In genomic region chr13:52450793-52451116, GRCh38 we compare ENCODE assay signal across 8 cellular contexts. TPM values are rescaled to one million over a fixed set of nuclear protein-coding genes. Genes with fewer than 3 reads are reported as not detected.
A peak's percentile ranks its signal among the peaks of the same experiment; 100 is the strongest.
DNase-seq lines count a peak whose midpoint lies in the region; ATAC-seq, FAIRE-seq and TF ChIP-seq lines count a peak whose summit lies in the region.

No MANE protein-coding gene starts in this region.

- intact Hi-C loops in K562 (cut with micrococcal nuclease), result loop anchor here (2.0 to 10.0 kb wide), 4 partner anchors 104 to 456 kb away; partner anchors contain the start of genes NEK3 and SUGT1

- H2BK5ac ChIP-seq in mesendoderm (ENCODE audit: low read length), result no peak overlapping the region

- DNase-seq in activated naive CD4-positive, alpha-beta T cell treated with anti-CD3 and anti-CD28 coated beads, Interleukin-2, amount 10 ng/mL, durations not matched to agents 7 days and 5 days, result no peak
- no peak for DNase-seq in activated naive CD4-positive, alpha-beta T cell treated with anti-CD3 and anti-CD28 coated beads, Interleukin-2, amount 50 U/mL, for 72 hours (ENCODE audit: low spot score in 2 of 2)
- no peak for DNase-seq in K562 (ENCODE audit: extremely low read depth in 1 of 4, low spot score in 3 of 4)
- DNase-seq in mesendoderm, result no peak
- DNase-seq in type B pancreatic cell (ENCODE audit: extremely low spot score, unreplicated experiment), result no peak
- DNase-seq in NCI-H774 (lab: John Stamatoyannopoulos, UW), result no peak
- no peak for DNase-seq in activated CD4-positive, alpha-beta T cell treated with anti-CD3 and anti-CD28 coated beads, Interleukin-2, amount 50 U/mL, for 48 hours

- no peak overlapping the region; a peak in 1 of 4 replicates for H3K9ac ChIP-seq in K562 (ENCODE audit: insufficient read depth in 1 of 2, low read depth in 2 of 2, low read length in 2 of 2)
- peak overlapping the region; percentile 52 for H3K9ac ChIP-seq in mesendoderm (ENCODE audit: low read length)

- H3K36me3 ChIP-seq in K562 (ENCODE audit: control insufficient read depth, insufficient read depth, low read length), result peaks cover 16% of the 10 kb centered on the region; the same call in 2 of the 3 replicates
- H3K36me3 ChIP-seq in mesendoderm (ENCODE audit: control insufficient read depth, insufficient read depth, low read length), result no peaks in the 10 kb centered on the region

- BruUV-seq in K562 (replicated peaks; lab: Mats Ljungman, UMichigan), result TSS peak; percentile 1

- no peak overlapping the region for H3K56ac ChIP-seq in mesendoderm (ENCODE audit: low read length)

- H3K27ac Mint-ChIP-seq in activated naive CD4-positive, alpha-beta T cell treated with anti-CD3 and anti-CD28 coated beads, Interleukin-2, amount 10 ng/mL, durations not matched to agents 7 days and 5 days, result peak overlapping the region; percentile 87
- peak overlapping the region in 1 of 2 donors; percentile 86 for H3K27ac Mint-ChIP-seq in activated naive CD4-positive, alpha-beta T cell treated with anti-CD3 and anti-CD28 coated beads, Interleukin-2, amount 50 U/mL, for 72 hours
- H3K27ac Mint-ChIP-seq in type B pancreatic cell, result peak overlapping the region; percentile 85

- peak; percentile 76 for FAIRE-seq in K562 (lab: Jason Lieb, UNC)

- no peak overlapping the region for H4K5ac ChIP-seq in mesendoderm (ENCODE audit: low read length)

- H3K4me3 Mint-ChIP-seq in activated naive CD4-positive, alpha-beta T cell treated with anti-CD3 and anti-CD28 coated beads, Interleukin-2, amount 10 ng/mL, durations not matched to agents 7 days and 5 days, result peak overlapping the region; percentile 77
- H3K4me3 Mint-ChIP-seq in type B pancreatic cell, result peak overlapping the region; percentile 86

- no peak overlapping the region for H2BK120ac ChIP-seq in mesendoderm (ENCODE audit: low read depth, low read length)

- no peak overlapping the region for H2AK5ac ChIP-seq in mesendoderm (ENCODE audit: low read length)

- no peak overlapping the region for H3K18ac ChIP-seq in mesendoderm (ENCODE audit: low read length)

- H3K4me2 ChIP-seq in K562 (ENCODE audit: insufficient read depth, low read length) (peak overlapping the region; percentile 79), mesendoderm (ENCODE audit: low read length) (peak overlapping the region; percentile 48)

- H3K9me3 Mint-ChIP-seq in activated naive CD4-positive, alpha-beta T cell treated with anti-CD3 and anti-CD28 coated beads, Interleukin-2, amount 10 ng/mL, durations not matched to agents 7 days and 5 days, result no peaks in the 10 kb centered on the region
- H3K9me3 Mint-ChIP-seq in activated naive CD4-positive, alpha-beta T cell treated with anti-CD3 and anti-CD28 coated beads, Interleukin-2, amount 50 U/mL, for 72 hours, result no peaks in the 10 kb centered on the region
- H3K9me3 Mint-ChIP-seq in type B pancreatic cell, result no peaks in the 10 kb centered on the region

- peaks cover 10% of the 10 kb centered on the region for H3K79me1 ChIP-seq in mesendoderm (ENCODE audit: low read length)

- H3K4ac ChIP-seq in mesendoderm (ENCODE audit: low read depth, low read length), result no peak overlapping the region

- no peak overlapping the region for H2BK15ac ChIP-seq in mesendoderm (replicated peaks; ENCODE audit: low read depth)

- H3K4me1 ChIP-seq in K562 (replicated peaks in 1 of 2; ENCODE audit: control insufficient read depth in 2 of 2, insufficient read depth in 2 of 2, low read length in 2 of 2), result peaks cover 0 to 9% of the 10 kb centered on the region in 2 experiments; a peak in 4 of 5 replicates
- H3K4me1 ChIP-seq in mesendoderm (ENCODE audit: control insufficient read depth, low read depth, low read length), result no peaks in the 10 kb centered on the region

- TF ChIP-seq POLR2A in K562 (conservative IDR thresholded peaks at IDR 0.05), result no peak

- no peaks in the 10 kb centered on the region; the same call in 1 of the 2 replicates for H3K9me3 ChIP-seq in K562 (replicated peaks; ENCODE audit: control insufficient read depth, insufficient read depth, low read depth, low read length)

- no peak for ATAC-seq in activated naive CD4-positive, alpha-beta T cell treated with anti-CD3 and anti-CD28 coated beads, Interleukin-2, amount 50 U/mL, for 72 hours
- no peak for ATAC-seq in K562
- no peak for ATAC-seq in HG03354 (IDR thresholded peaks at IDR 0.05; ENCODE audit: poor library complexity, severe bottlenecking, unreplicated experiment)

- POLR2A ChIA-PET in K562 (lab: Yijun Ruan, JAX), result interaction anchor here (1.5 kb wide), 1 partner anchor 101 kb away, joined by 7 read pairs; no protein-coding TSS in a partner anchor

- peaks cover 11% of the 10 kb centered on the region for H3K27me3 Mint-ChIP-seq in activated naive CD4-positive, alpha-beta T cell treated with anti-CD3 and anti-CD28 coated beads, Interleukin-2, amount 10 ng/mL, durations not matched to agents 7 days and 5 days
- no peaks in the 10 kb centered on the region for H3K27me3 Mint-ChIP-seq in type B pancreatic cell

- H3K27ac ChIP-seq in K562 (ENCODE audit: extremely low read depth, low read depth, low read length), result no peak overlapping the region
- no peak overlapping the region for H3K27ac ChIP-seq in mesendoderm (ENCODE audit: low read depth, low read length)

- 8% methylated on average over 8 of the region's 8 CpGs for WGBS in K562 (ENCODE audit: insufficient coverage, low coverage, missing lambda C conversion rate)
- no CpG with 5 or more reads among the region's 8 CpGs for WGBS in mesendoderm (ENCODE audit: extremely low coverage, insufficient coverage, low lambda C conversion rate)

- no peaks in the 10 kb centered on the region for H4K20me1 ChIP-seq in K562 (replicated peaks; ENCODE audit: control insufficient read depth, insufficient read depth, low read length)

- H2AFZ ChIP-seq in K562 (ENCODE audit: low read depth, low read length), result peak overlapping the region; percentile 91

- peaks cover 51% of the 10 kb centered on the region for H3K4me1 Mint-ChIP-seq in activated naive CD4-positive, alpha-beta T cell treated with anti-CD3 and anti-CD28 coated beads, Interleukin-2, amount 10 ng/mL, durations not matched to agents 7 days and 5 days
- H3K4me1 Mint-ChIP-seq in type B pancreatic cell (ENCODE audit: unreplicated experiment), result peaks cover 14% of the 10 kb centered on the region

- H3K23ac ChIP-seq in mesendoderm (ENCODE audit: low read length), result no peak overlapping the region

- H3K4me3 ChIP-seq in K562 (no peak overlapping the region), mesendoderm (ENCODE audit: low read length) (no peak overlapping the region)

- no peaks in the 10 kb centered on the region for H3K27me3 ChIP-seq in K562 (ENCODE audit: control insufficient read depth in 2 of 2, insufficient read depth in 2 of 2, low read length in 2 of 2)
- no peaks in the 10 kb centered on the region for H3K27me3 ChIP-seq in mesendoderm (ENCODE audit: insufficient read depth, low read length, poor library complexity)

- H3K36me3 Mint-ChIP-seq in activated naive CD4-positive, alpha-beta T cell treated with anti-CD3 and anti-CD28 coated beads, Interleukin-2, amount 10 ng/mL, durations not matched to agents 7 days and 5 days, result peaks cover 9% of the 10 kb centered on the region
- peaks cover 0 to 20% of the 10 kb centered on the region in 2 donors for H3K36me3 Mint-ChIP-seq in activated naive CD4-positive, alpha-beta T cell treated with anti-CD3 and anti-CD28 coated beads, Interleukin-2, amount 50 U/mL, for 72 hours
- H3K36me3 Mint-ChIP-seq in type B pancreatic cell, result no peaks in the 10 kb centered on the region

- in situ Hi-C loops in K562 (cut with MboI), result no loop called here

- no peak for TF ChIP-seq RAD21 in K562 (CRISPR knock-in tag; conservative IDR thresholded peaks at IDR 0.05 in 1 of 2, IDR thresholded peaks at IDR 0.05 in 1 of 2)

- no peak overlapping the region for H4K8ac ChIP-seq in mesendoderm (ENCODE audit: low read depth, low read length)

- H3K9me1 ChIP-seq in K562 (ENCODE audit: control insufficient read depth, insufficient read depth, low read length), result no peaks in the 10 kb centered on the region

- TF ChIP-seq CTCF in K562 (IDR thresholded peaks at IDR 0.05 in 2 of 3, conservative IDR thresholded peaks at IDR 0.05 in 1 of 3; ENCODE audit: insufficient read depth in 2 of 3, low read depth in 1 of 3, low read length in 3 of 3) (peak in 1 of 3 experiments; percentile 43; a peak in 1 of 6 replicates), type B pancreatic cell (conservative IDR thresholded peaks at IDR 0.05) (peak; percentile 32)

- H3K79me2 ChIP-seq in K562 (ENCODE audit: control insufficient read depth, insufficient read depth, low read length) (peaks cover 52% of the 10 kb centered on the region), mesendoderm (ENCODE audit: control insufficient read depth, insufficient read depth, low read length) (peaks cover 17% of the 10 kb centered on the region)

- TF ChIP-seq EP300 in K562 (IDR thresholded peaks at IDR 0.05; ENCODE audit: low read length), result no peak

- CTCF ChIA-PET in activated naive CD4-positive, alpha-beta T cell treated with anti-CD3 and anti-CD28 coated beads, Interleukin-2, amount 10 ng/mL, durations not matched to agents 7 days and 5 days (lab: Charles Lee), result interaction anchor here (0.6 to 2.1 kb wide), 16 partner anchors 11 to 525 kb away, joined by 3 to 7 read pairs (median 3); no protein-coding TSS in a partner anchor
- CTCF ChIA-PET in K562 (lab: Yijun Ruan, JAX; ENCODE audit: low intra/inter-chr PET ratio), result interaction anchor here (0.7 to 0.8 kb wide), 3 partner anchors 323 to 1325 kb away, joined by 3 read pairs; no protein-coding TSS in a partner anchor

RNA-seq across cellular contexts. Expression of gene VPS36, which starts 0.3 kb away (rescaled TPM):
- total RNA-seq in activated naive CD4-positive, alpha-beta T cell treated with anti-CD3 and anti-CD28 coated beads, Interleukin-2, amount 50 U/mL, for 72 hours, result 10 to 100 TPM; 31.1 to 38.6 TPM
- 37.8 and 110 TPM in 2 replicates for total RNA-seq in K562 (2011; cell fraction: chromatin; rRNA removed; ENCODE audit: low replicate concordance)
- total RNA-seq in K562 (2011; cell fraction: nucleolus; rRNA removed), result 16.7 and 18.0 TPM in 2 replicates
- total RNA-seq in K562 (2011; cell fraction: nucleoplasm; rRNA removed), result 44.4 and 68.8 TPM in 2 replicates
- total RNA-seq in K562 (2014; rRNA removed) (21.6 and 23.7 TPM in 2 replicates), K562 (2014; rRNA removed; fragmentation: Illumina TruSeq; extraction: Trizol) (29.8 and 31.6 TPM in 2 replicates), K562 (2015; rRNA removed; fragmentation: Illumina TruSeq; extraction: Trizol) (29.3 and 30.6 TPM in 2 replicates), K562 (2021) (22.5 and 24.6 TPM in 2 replicates), type B pancreatic cell (ENCODE audit: low replicate concordance) (35.2 and 41.6 TPM in 2 replicates)
- polyA plus RNA-seq in K562 (2011; rRNA removed) (18.8 and 24.6 TPM in 2 replicates), K562 (2014; fragmentation: Illumina TruSeq; extraction: Trizol) (22.5 and 28.1 TPM in 2 replicates), K562 (2014; fragmentation: Nextera tagmentation; extraction: Ambion mirVana) (10 to 100 TPM in 1 of 2 experiments, 1 to 10 TPM in 1; 8.4 to 12.2 TPM), K562 (2014; rRNA removed) (20.3 and 24.0 TPM in 2 replicates)
- polyA plus RNA-seq in K562 (2011; cell fraction: cytosol; rRNA removed), result 6.4 and 12.6 TPM in 2 replicates
- polyA plus RNA-seq in K562 (2011; cell fraction: nucleus; rRNA removed), result 31.2 and 44.9 TPM in 2 replicates
- 14.7 and 22.9 TPM in 2 replicates for polyA plus RNA-seq in K562 (2012)
- polyA minus RNA-seq in K562 (2011; rRNA and poly(A)+ RNA removed), result 20.3 and 24.2 TPM in 2 replicates
- 10.3 and 10.6 TPM in 2 replicates for polyA minus RNA-seq in K562 (2011; cell fraction: cytosol; rRNA and poly(A)+ RNA removed)
- 14.4 and 31.3 TPM in 2 replicates for polyA minus RNA-seq in K562 (2011; cell fraction: nucleus; rRNA and poly(A)+ RNA removed)
- polyA plus RNA-seq in mesendoderm (2013, experiment 1 of 2), result 18.0 TPM
- polyA plus RNA-seq in mesendoderm (2013, experiment 2 of 2), result 19.2 TPM

RNA-seq across cellular contexts. Expression of gene CKAP2, which starts 4.5 kb away (rescaled TPM):
- total RNA-seq in activated naive CD4-positive, alpha-beta T cell treated with anti-CD3 and anti-CD28 coated beads, Interleukin-2, amount 50 U/mL, for 72 hours, result 100 to 1,000 TPM in 1 of 2 donors, 10 to 100 TPM in 1; 52.2 to 123 TPM
- 11.1 and 56.9 TPM in 2 replicates for total RNA-seq in K562 (2011; cell fraction: chromatin; rRNA removed; ENCODE audit: low replicate concordance)
- total RNA-seq in K562 (2011; cell fraction: nucleolus; rRNA removed), result 5.5 and 8.9 TPM in 2 replicates
- total RNA-seq in K562 (2011; cell fraction: nucleoplasm; rRNA removed), result 15.3 and 20.2 TPM in 2 replicates
- total RNA-seq in K562 (2014; rRNA removed) (31.3 and 34.8 TPM in 2 replicates), K562 (2014; rRNA removed; fragmentation: Illumina TruSeq; extraction: Trizol) (45.5 and 54.6 TPM in 2 replicates), K562 (2015; rRNA removed; fragmentation: Illumina TruSeq; extraction: Trizol) (47.7 and 55.1 TPM in 2 replicates), K562 (2021) (41.4 and 45.1 TPM in 2 replicates), type B pancreatic cell (ENCODE audit: low replicate concordance) (25.2 and 67.4 TPM in 2 replicates)
- polyA plus RNA-seq in K562 (2011; rRNA removed) (17.9 and 24.2 TPM in 2 replicates), K562 (2014; fragmentation: Illumina TruSeq; extraction: Trizol) (53.5 and 63.5 TPM in 2 replicates), K562 (2014; fragmentation: Nextera tagmentation; extraction: Ambion mirVana) (10 to 100 TPM; 21.9 to 26.8 TPM), K562 (2014; rRNA removed) (24.8 and 31.5 TPM in 2 replicates)
- polyA plus RNA-seq in K562 (2011; cell fraction: cytosol; rRNA removed), result 4.9 and 10.3 TPM in 2 replicates
- polyA plus RNA-seq in K562 (2011; cell fraction: nucleus; rRNA removed), result 11.0 and 13.3 TPM in 2 replicates
- polyA plus RNA-seq in K562 (2012), result 35.6 and 40.5 TPM in 2 replicates
- 37.7 and 45.4 TPM in 2 replicates for polyA minus RNA-seq in K562 (2011; rRNA and poly(A)+ RNA removed)
- 16.1 and 18.2 TPM in 2 replicates for polyA minus RNA-seq in K562 (2011; cell fraction: cytosol; rRNA and poly(A)+ RNA removed)
- polyA minus RNA-seq in K562 (2011; cell fraction: nucleus; rRNA and poly(A)+ RNA removed), result 11.2 and 24.5 TPM in 2 replicates
- 68.0 TPM for polyA plus RNA-seq in mesendoderm (2013, experiment 1 of 2)
- polyA plus RNA-seq in mesendoderm (2013, experiment 2 of 2), result 70.1 TPM

RNA-seq across cellular contexts. Expression of gene THSD1, which starts 44.8 kb away (rescaled TPM):
- under 1 TPM; 0.09 to 0.19 TPM for total RNA-seq in activated naive CD4-positive, alpha-beta T cell treated with anti-CD3 and anti-CD28 coated beads, Interleukin-2, amount 50 U/mL, for 72 hours
- 0.30 and 0.46 TPM in 2 replicates for total RNA-seq in K562 (2011; cell fraction: chromatin; rRNA removed; ENCODE audit: low replicate concordance)
- 0.17 and 0.53 TPM in 2 replicates for total RNA-seq in K562 (2011; cell fraction: nucleolus; rRNA removed)
- total RNA-seq in K562 (2011; cell fraction: nucleoplasm; rRNA removed), result 0.15 and 0.53 TPM in 2 replicates
- total RNA-seq in K562 (2014; rRNA removed), result 0.05 and 0.12 TPM in 2 replicates
- 0.06 TPM in 1 of 2 replicates, not detected in the other for total RNA-seq in K562 (2014; rRNA removed; fragmentation: Illumina TruSeq; extraction: Trizol)
- total RNA-seq in K562 (2015; rRNA removed; fragmentation: Illumina TruSeq; extraction: Trizol), result 0.11 TPM in 2 replicates
- 0.09 TPM in 2 replicates for total RNA-seq in K562 (2021)
- polyA plus RNA-seq in K562 (2011; rRNA removed), result 0.04 and 0.24 TPM in 2 replicates
- polyA plus RNA-seq in K562 (2011; cell fraction: cytosol; rRNA removed), result 0.19 TPM in 1 of 2 replicates, not detected in the other
- polyA plus RNA-seq in K562 (2011; cell fraction: nucleus; rRNA removed), result 0.09 and 0.44 TPM in 2 replicates
- polyA plus RNA-seq in K562 (2012), result 0.07 and 0.26 TPM in 2 replicates
- 0.03 and 0.04 TPM in 2 replicates for polyA plus RNA-seq in K562 (2014; fragmentation: Illumina TruSeq; extraction: Trizol)
- polyA plus RNA-seq in K562 (2014; fragmentation: Nextera tagmentation; extraction: Ambion mirVana), result under 1 TPM in 1 of 2 experiments, not detected in 1; 0.01 TPM
- polyA plus RNA-seq in K562 (2014; rRNA removed), result 0.03 and 0.35 TPM in 2 replicates
- polyA minus RNA-seq in K562 (2011; rRNA and poly(A)+ RNA removed), result 0.11 and 0.36 TPM in 2 replicates
- not detected in 2 replicates for polyA minus RNA-seq in K562 (2011; cell fraction: cytosol; rRNA and poly(A)+ RNA removed)
- polyA minus RNA-seq in K562 (2011; cell fraction: nucleus; rRNA and poly(A)+ RNA removed), result 0.27 and 0.33 TPM in 2 replicates
- polyA plus RNA-seq in mesendoderm (2013, experiment 1 of 2), result 0.08 TPM
- 0.10 TPM for polyA plus RNA-seq in mesendoderm (2013, experiment 2 of 2)
- 0.63 and 0.64 TPM in 2 replicates for total RNA-seq in type B pancreatic cell (ENCODE audit: low replicate concordance)
